In the genomic region with DNA sequence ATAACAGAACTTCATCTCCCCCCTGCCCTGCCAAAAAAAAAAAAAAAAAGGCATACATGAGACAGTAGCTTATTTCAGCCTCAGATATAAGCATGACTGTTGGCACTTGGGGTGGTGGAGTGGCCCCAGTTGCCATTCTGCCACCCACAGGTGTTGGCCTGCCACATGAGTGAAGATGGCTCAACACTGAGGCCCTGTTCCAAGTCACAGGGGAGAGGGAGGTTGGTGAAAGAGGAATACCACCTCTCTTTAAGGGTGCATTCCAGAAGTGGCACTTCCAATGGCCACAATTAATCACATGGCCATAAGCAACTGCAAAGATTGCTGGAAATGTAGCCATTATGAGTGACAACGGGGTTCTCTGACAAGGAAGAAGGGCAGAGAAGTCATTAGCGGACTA, we compare ENCODE assay signal across 18 cellular contexts.
DNase-seq lines count a peak whose midpoint lies in the region; ATAC-seq, FAIRE-seq and TF ChIP-seq lines count a peak whose summit lies in the region.
"Had no signal": no experiment of that assay in that cellular context is flagged by ENCODE, and none has a peak within 500 bp of the region (broad histone marks: within the 10 kb centered on the region; RNA-seq: fewer than 3 reads in every experiment).

No MANE protein-coding gene starts in this region.

- no peaks in the 10 kb centered on the region for H4K20me1 ChIP-seq in GM12878 (ENCODE audit: control insufficient read depth, insufficient read depth)
- no peaks in the 10 kb centered on the region for H4K20me1 ChIP-seq in H9 (ENCODE audit: control insufficient read depth, insufficient read depth, insufficient read length)

- no peak overlapping the region; the same call in 1 of the 2 replicates for H3K4me2 ChIP-seq in GM12878 (ENCODE audit: control insufficient read depth, insufficient read depth)
- H3K4me2 ChIP-seq in H9 (ENCODE audit: insufficient read depth, insufficient read length, low read length) = no peak overlapping the region

- H3K18ac ChIP-seq in H9 (ENCODE audit: insufficient read length, low read depth, low read length) = no peak overlapping the region

- no peak for TF ChIP-seq CTCF in GM12878 (IDR thresholded peaks at IDR 0.05 in 2 of 3, conservative IDR thresholded peaks at IDR 0.05 in 1 of 3; ENCODE audit: control insufficient read depth in 2 of 3, extremely low read depth in 1 of 3, insufficient read depth in 1 of 3, low read depth in 3 of 3, low read length in 3 of 3)
- TF ChIP-seq CTCF in lower leg skin (IDR thresholded peaks at IDR 0.05) = no peak
- no peak for TF ChIP-seq CTCF in H9 (conservative IDR thresholded peaks at IDR 0.05)

- H3K27ac ChIP-seq in GM12878 (ENCODE audit: control insufficient read depth, insufficient read depth) (no peak overlapping the region), H9 (ENCODE audit: insufficient read length, low read depth, low read length) (no peak overlapping the region)
- H3K27ac ChIP-seq: SJCRH30 had no signal

- no peak overlapping the region for H2BK20ac ChIP-seq in H9 (ENCODE audit: low read depth, low read length, poor library complexity, severe bottlenecking)

- in situ Hi-C loops in GM12878 (cut with MboI) = no loop called here

- no peak for FAIRE-seq in GM12878 (lab: Jason Lieb, UNC)
- FAIRE-seq: A204.1, kidney had no signal

- no TSS peak for BruUV-seq in GM12878 (replicated peaks; lab: Mats Ljungman, UMichigan)

- WGBS in GM12878 (ENCODE audit: insufficient coverage, insufficient replicate concordance, low lambda C conversion rate, missing lambda C conversion rate) = 57% methylated on average over 1 of the region's 2 CpGs
- WGBS in lower leg skin, 2 donors = 91 to 93% methylated on average over 2 of the region's 2 CpGs
- WGBS in H9 (ENCODE audit: extremely low coverage, insufficient read length, low lambda C conversion rate) = no CpG with 5 or more reads among the region's 2 CpGs

- H3K9me3 Mint-ChIP-seq in activated CD4-positive, alpha-beta T cell treated with anti-CD3 and anti-CD28 coated beads for 36 hours (ENCODE audit: low read depth) = no peaks in the 10 kb centered on the region
- H3K9me3 Mint-ChIP-seq in activated CD4-positive, alpha-beta T cell treated with anti-CD3 and anti-CD28 coated beads, Interleukin-2, amount 10 ng/mL, durations not matched to agents 24 days and 14 days = peaks cover 4% of the 10 kb centered on the region
- H3K9me3 Mint-ChIP-seq in H9 = peaks cover 8 to 16% of the 10 kb centered on the region in 2 experiments
- H3K9me3 Mint-ChIP-seq: central memory CD8-positive, alpha-beta T cell had no signal

- CTCF ChIA-PET in activated CD4-positive, alpha-beta T cell treated with anti-CD3 and anti-CD28 coated beads for 36 hours (lab: Charles Lee) = no interaction called here
- CTCF ChIA-PET in GM12878 (lab: Yijun Ruan, JAX) = no interaction called here

- TF ChIP-seq EP300 in GM12878 (IDR thresholded peaks at IDR 0.05; ENCODE audit: borderline replicate concordance in 1 of 2, control insufficient read depth in 1 of 2, low read depth in 2 of 2, low read length in 2 of 2) = no peak

- H3K56ac ChIP-seq in H9 (ENCODE audit: insufficient read length, low read depth, low read length) = no peak overlapping the region

- H3K27ac Mint-ChIP-seq in activated CD4-positive, alpha-beta T cell treated with anti-CD3 and anti-CD28 coated beads for 36 hours = peak overlapping the region; percentile 96
- peak overlapping the region; percentile 92 for H3K27ac Mint-ChIP-seq in activated CD4-positive, alpha-beta T cell treated with anti-CD3 and anti-CD28 coated beads, Interleukin-2, amount 10 ng/mL, durations not matched to agents 24 days and 14 days
- peak overlapping the region in 1 of 3 experiments; percentile 77; a peak in 1 of 7 replicates for H3K27ac Mint-ChIP-seq in H9
- H3K27ac Mint-ChIP-seq: CD14-positive monocyte, nephron progenitor cell had no signal

- H3K9me3 ChIP-seq in GM12878 (replicated peaks; ENCODE audit: control insufficient read depth, insufficient read depth, low read length) = no peaks in the 10 kb centered on the region
- H3K9me3 ChIP-seq in H9 (ENCODE audit: control insufficient read depth, low read depth, low read length) = no peaks in the 10 kb centered on the region
- H3K9me3 ChIP-seq: SJCRH30 had no signal

- TF ChIP-seq RAD21 in GM12878 (IDR thresholded peaks at IDR 0.05; ENCODE audit: insufficient read depth, low read depth, low read length) = no peak

- no peak overlapping the region for H2BK15ac ChIP-seq in H9 (ENCODE audit: low read depth, low read length)

- no peaks in the 10 kb centered on the region for H3K79me2 ChIP-seq in GM12878 (ENCODE audit: control insufficient read depth, insufficient read depth, low read length)
- H3K79me2 ChIP-seq in H9 (ENCODE audit: insufficient read depth, low read length) = no peaks in the 10 kb centered on the region; the same call in 1 of the 2 replicates

- ATAC-seq in activated CD4-positive, alpha-beta T cell treated with anti-CD3 and anti-CD28 coated beads for 36 hours = peak; percentile 65
- peak; percentile 66 for ATAC-seq in GM12878

- no peak overlapping the region for H4K8ac ChIP-seq in H9 (replicated peaks; ENCODE audit: insufficient read length, low read depth, low read length)

- H3K9ac ChIP-seq in GM12878 (ENCODE audit: control insufficient read depth, insufficient read depth, low read length) (no peak overlapping the region), H9 (ENCODE audit: extremely low read depth, insufficient read length, low read length) (no peak overlapping the region)

- no peaks in the 10 kb centered on the region for H3K36me3 ChIP-seq in GM12878 (ENCODE audit: control insufficient read depth in 2 of 2, insufficient read depth in 2 of 2, low read length in 1 of 2)
- H3K36me3 ChIP-seq: SJCRH30 had no signal

- H2AK5ac ChIP-seq in H9 (ENCODE audit: insufficient read length, low read length) = no peak overlapping the region

- H3K79me1 ChIP-seq in H9 (ENCODE audit: insufficient read depth, low read depth, low read length, poor library complexity, severe bottlenecking) = no peaks in the 10 kb centered on the region

- H4K5ac ChIP-seq in H9 (ENCODE audit: insufficient read length, low read depth, low read length) = no peak overlapping the region

- TF ChIP-seq POLR2A in GM12878 (IDR thresholded peaks at IDR 0.05; ENCODE audit: low read depth, low read length) (no peak), lower leg skin (IDR thresholded peaks at IDR 0.05) (no peak)

- H2AFZ ChIP-seq in GM12878 (ENCODE audit: control insufficient read depth, low read depth, low read length) (peak overlapping the region; percentile 41), H9 (ENCODE audit: low read length) (no peak overlapping the region)

- H3K4me3 Mint-ChIP-seq in activated CD4-positive, alpha-beta T cell treated with anti-CD3 and anti-CD28 coated beads for 36 hours = no peak overlapping the region
- H3K4me3 Mint-ChIP-seq in activated CD4-positive, alpha-beta T cell treated with anti-CD3 and anti-CD28 coated beads, Interleukin-2, amount 10 ng/mL, durations not matched to agents 24 days and 14 days = peak overlapping the region; percentile 18
- H3K4me3 Mint-ChIP-seq in H9 = no peak overlapping the region
- H3K4me3 Mint-ChIP-seq: CD14-positive monocyte; central memory CD8-positive, alpha-beta T cell; nephron progenitor cell had no signal

- peaks cover 23% of the 10 kb centered on the region for H3K4me1 Mint-ChIP-seq in activated CD4-positive, alpha-beta T cell treated with anti-CD3 and anti-CD28 coated beads for 36 hours
- peaks cover 16% of the 10 kb centered on the region for H3K4me1 Mint-ChIP-seq in activated CD4-positive, alpha-beta T cell treated with anti-CD3 and anti-CD28 coated beads, Interleukin-2, amount 10 ng/mL, durations not matched to agents 24 days and 14 days
- no peaks in the 10 kb centered on the region for H3K4me1 Mint-ChIP-seq in H9
- H3K4me1 Mint-ChIP-seq: central memory CD8-positive, alpha-beta T cell; nephron progenitor cell had no signal

- no peak overlapping the region for H2BK5ac ChIP-seq in H9 (ENCODE audit: insufficient read length, low read length)

- no peak overlapping the region for H2BK120ac ChIP-seq in H9 (ENCODE audit: low read depth, low read length, poor library complexity, severe bottlenecking)

- no peaks in the 10 kb centered on the region for H3K27me3 Mint-ChIP-seq in activated CD4-positive, alpha-beta T cell treated with anti-CD3 and anti-CD28 coated beads for 36 hours
- no peaks in the 10 kb centered on the region for H3K27me3 Mint-ChIP-seq in activated CD4-positive, alpha-beta T cell treated with anti-CD3 and anti-CD28 coated beads, Interleukin-2, amount 10 ng/mL, durations not matched to agents 24 days and 14 days
- H3K27me3 Mint-ChIP-seq in H9 (ENCODE audit: low read depth) = no peaks in the 10 kb centered on the region
- H3K27me3 Mint-ChIP-seq: central memory CD8-positive, alpha-beta T cell had no signal

- no peaks in the 10 kb centered on the region for H3K36me3 Mint-ChIP-seq in activated CD4-positive, alpha-beta T cell treated with anti-CD3 and anti-CD28 coated beads for 36 hours (ENCODE audit: low read depth)
- H3K36me3 Mint-ChIP-seq in activated CD4-positive, alpha-beta T cell treated with anti-CD3 and anti-CD28 coated beads, Interleukin-2, amount 10 ng/mL, durations not matched to agents 24 days and 14 days (ENCODE audit: low read depth) = no peaks in the 10 kb centered on the region
- peaks cover 0 to 3% (median 1%) of the 10 kb centered on the region in 3 experiments; a peak in 2 of 7 replicates for H3K36me3 Mint-ChIP-seq in H9 (ENCODE audit: insufficient read depth in 1 of 3, low read depth in 3 of 3)
- H3K36me3 Mint-ChIP-seq: CD14-positive monocyte had no signal

- no peak overlapping the region for H3K4ac ChIP-seq in H9 (ENCODE audit: low read depth, low read length)

- intact Hi-C loops in activated CD4-positive, alpha-beta T cell treated with anti-CD3 and anti-CD28 coated beads for 36 hours (cut with DNase I, micrococcal nuclease) = loop anchor here (1.0 to 10.0 kb wide), 7 partner anchors 61 to 973 kb away; no protein-coding TSS in a partner anchor
- intact Hi-C loops in activated CD4-positive, alpha-beta T cell treated with anti-CD3 and anti-CD28 coated beads, Interleukin-2, amount 10 ng/mL, durations not matched to agents 24 days and 14 days (cut with micrococcal nuclease) = loop anchor here (1.0 to 5.0 kb wide), 3 partner anchors 65 to 452 kb away; no protein-coding TSS in a partner anchor
- intact Hi-C loops in GM12878 (cut with micrococcal nuclease; ENCODE audit: unreplicated experiment) (no loop called here), lower leg skin (cut with DNase I; ENCODE audit: low total_unique reads) (no loop called here)

- peaks cover 10% of the 10 kb centered on the region for H3K4me1 ChIP-seq in GM12878 (ENCODE audit: control insufficient read depth, insufficient read depth, low read length)
- no peaks in the 10 kb centered on the region for H3K4me1 ChIP-seq in H9 (ENCODE audit: insufficient read depth, low read length)
- H3K4me1 ChIP-seq: SJCRH30 had no signal

- H3K4me3 ChIP-seq in GM12878 (no peak overlapping the region), lower leg skin (ENCODE audit: low read depth, poor library complexity, severe bottlenecking) (no peak overlapping the region)
- H3K4me3 ChIP-seq: SJCRH30 had no signal

- H3K23me2 ChIP-seq in H9 (ENCODE audit: insufficient read length, low read depth, low read length, poor library complexity, severe bottlenecking) = no peaks in the 10 kb centered on the region

- SMC1A ChIA-PET in GM12878 (lab: Charles Lee; ENCODE audit: uncharacterized antibody, unreplicated experiment) = interaction anchor here (0.6 kb wide), 1 partner anchor 9 kb away, joined by 3 read pairs; no protein-coding TSS in a partner anchor

- H2BK12ac ChIP-seq in H9 (ENCODE audit: insufficient read length, low read depth, low read length) = no peak overlapping the region

- no peak overlapping the region for H4K91ac ChIP-seq in H9 (ENCODE audit: insufficient read length, low read depth, low read length)

- RAD21 ChIA-PET in GM12878 (lab: Charles Lee; ENCODE audit: unreplicated experiment) = interaction anchor here (1.8 kb wide), 1 partner anchor 14 kb away, joined by 5 read pairs; no protein-coding TSS in a partner anchor

- no peak overlapping the region for H3K14ac ChIP-seq in H9 (ENCODE audit: insufficient read depth, low read length)

- peak; percentile 69 for DNase-seq in activated CD4-positive, alpha-beta T cell treated with anti-CD3 and anti-CD28 coated beads for 36 hours
- no peak for DNase-seq in activated CD4-positive, alpha-beta T cell treated with anti-CD3 and anti-CD28 coated beads, Interleukin-2, amount 50 U/mL, for 1 hour
- DNase-seq in activated CD4-positive, alpha-beta T cell treated with anti-CD3 and anti-CD28 coated beads, Interleukin-2, amount 10 ng/mL, durations not matched to agents 24 days and 14 days = peak; percentile 57
- DNase-seq in GM12878 (ENCODE audit: low read depth, low spot score) (no peak), lower leg skin (ENCODE audit: low spot score in 2 of 2) (no peak), H9 (no peak), DMS79 (lab: John Stamatoyannopoulos, UW) (no peak)
- peak; percentile 4 for DNase-seq in stimulated activated CD8-positive, alpha-beta memory T cell treated with anti-CD3 and anti-CD28 coated beads, Interleukin-7, amount 100 ng/mL, for 24 hours (ENCODE audit: low read depth)
- DNase-seq: effector memory CD4-positive, alpha-beta T cell; kidney; NCI-H1694 treated with DMSO at 0.1 percent for 48 hours; NCI-H510A; nephron progenitor cell; SJCRH30; T-helper 9 cell had no signal

- no peak overlapping the region for H3T11ph ChIP-seq in H9 (ENCODE audit: low read length)

- POLR2A ChIA-PET in activated CD4-positive, alpha-beta T cell treated with anti-CD3 and anti-CD28 coated beads for 36 hours (lab: Charles Lee) = interaction anchor here (0.6 to 1.7 kb wide), 4 partner anchors 85 to 448 kb away, joined by 3 to 8 read pairs (median 6); no protein-coding TSS in a partner anchor
- POLR2A ChIA-PET in GM12878 (lab: Charles Lee) = interaction anchor here (0.6 kb wide), 1 partner anchor 58 kb away, joined by 4 read pairs; no protein-coding TSS in a partner anchor

- H3K27me3 ChIP-seq in GM12878 (replicated peaks in 1 of 2; ENCODE audit: control insufficient read depth in 2 of 2, insufficient read depth in 2 of 2, low read length in 1 of 2) (no peaks in the 10 kb centered on the region), H9 (ENCODE audit: insufficient read depth, low read length) (no peaks in the 10 kb centered on the region; the same call in 1 of the 2 replicates)
- H3K27me3 ChIP-seq: SJCRH30 had no signal

- H3K23ac ChIP-seq in H9 (ENCODE audit: insufficient read length, low read depth, low read length) = no peak overlapping the region

Comparison
In these comparisons a context has a peak if more than half of its experiments do, and no peak if none do; other contexts are left out.
1. DNase-seq: peak in activated CD4-positive, alpha-beta T cell treated with anti-CD3 and anti-CD28 coated beads for 36 hours (single experiment), activated CD4-positive, alpha-beta T cell treated with anti-CD3 and anti-CD28 coated beads, Interleukin-2, amount 10 ng/mL, durations not matched to agents 24 days and 14 days (single experiment) and stimulated activated CD8-positive, alpha-beta memory T cell treated with anti-CD3 and anti-CD28 coated beads, Interleukin-7, amount 100 ng/mL, for 24 hours (single experiment); none in activated CD4-positive, alpha-beta T cell treated with anti-CD3 and anti-CD28 coated beads, Interleukin-2, amount 50 U/mL, for 1 hour (single experiment), GM12878 (single experiment), lower leg skin (0 of 2), H9 (single experiment) and DMS79 (single experiment).
2. intact Hi-C loops: an anchor here in activated CD4-positive, alpha-beta T cell treated with anti-CD3 and anti-CD28 coated beads for 36 hours (1.0 to 10.0 kb wide) and activated CD4-positive, alpha-beta T cell treated with anti-CD3 and anti-CD28 coated beads, Interleukin-2, amount 10 ng/mL, durations not matched to agents 24 days and 14 days (1.0 to 5.0 kb wide); none called in GM12878 and lower leg skin.